In the genomic region with DNA sequence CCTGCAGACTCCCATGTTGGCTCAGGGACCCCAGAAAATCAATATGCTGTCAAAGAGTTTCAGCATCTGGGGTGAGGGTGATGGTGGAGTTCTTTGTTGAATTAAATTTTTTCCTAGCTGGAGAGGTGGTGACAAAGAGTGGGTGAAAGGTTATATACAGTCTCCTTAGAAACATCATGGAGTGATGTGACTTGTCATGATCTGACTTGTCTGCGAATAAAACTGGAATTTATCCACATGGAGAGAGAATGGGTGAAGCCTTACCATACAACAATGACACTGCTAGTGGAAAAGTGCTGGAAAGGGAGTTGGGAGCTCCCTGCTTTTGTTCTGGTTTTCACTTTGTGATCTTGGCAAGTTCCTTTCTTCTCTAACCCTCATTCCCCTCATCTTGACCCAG, we compare ENCODE assay signal across 15 cellular contexts.
DNase-seq lines count a peak whose midpoint lies in the region; ATAC-seq and TF ChIP-seq lines count a peak whose summit lies in the region.
"Had no signal": no experiment of that assay in that cellular context is flagged by ENCODE, and none has a peak within 500 bp of the region (broad histone marks: within the 10 kb centered on the region; RNA-seq: fewer than 3 reads in every experiment).

No MANE protein-coding gene starts in this region.

- TF ChIP-seq POLR2A in stomach (IDR thresholded peaks at IDR 0.05), result no peak
- no peak for TF ChIP-seq POLR2A in gastroesophageal sphincter (IDR thresholded peaks at IDR 0.05)

- no peak overlapping the region for H2BK12ac ChIP-seq in mesenchymal stem cell (ENCODE audit: low read length in 2 of 2)

- intact Hi-C loops in dorsolateral prefrontal cortex (cut with DNase I) (no loop called here), stomach (cut with DNase I; ENCODE audit: low total_unique reads) (no loop called here), left lung (cut with DNase I) (no loop called here)

- H3K9ac ChIP-seq in adipocyte (ENCODE audit: low read length) (peak overlapping the region; percentile 79), mesenchymal stem cell (ENCODE audit: low read length) (no peak overlapping the region)

- H3K4me3 ChIP-seq in adipocyte (ENCODE audit: low read length), result no peak overlapping the region
- no peak overlapping the region for H3K4me3 ChIP-seq in dorsolateral prefrontal cortex
- H3K4me3 ChIP-seq in mesenchymal stem cell (ENCODE audit: insufficient read depth in 1 of 2, low read depth in 1 of 2, low read length in 2 of 2), result no peak overlapping the region
- H3K4me3 ChIP-seq in stomach, result no peak overlapping the region
- no peak overlapping the region for H3K4me3 ChIP-seq in gastroesophageal sphincter
- no peak overlapping the region for H3K4me3 ChIP-seq in left lung

- no CpG with 5 or more reads among the region's 1 CpG for WGBS in mesenchymal stem cell
- WGBS in stomach, 5 donors, result 88 to 96% (median 93%) methylated on average over 1 of the region's 1 CpG
- WGBS in gastroesophageal sphincter (ENCODE audit: low coverage in 1 of 2), 2 donors, result 89 to 95% methylated on average over 1 of the region's 1 CpG

- H3K79me1 ChIP-seq in mesenchymal stem cell (replicated peaks; ENCODE audit: low read length, poor library complexity, severe bottlenecking), result peaks cover 11% of the 10 kb centered on the region

- no peak for TF ChIP-seq EP300 in stomach (IDR thresholded peaks at IDR 0.05)
- no peak for TF ChIP-seq EP300 in gastroesophageal sphincter (IDR thresholded peaks at IDR 0.05)

- H3K4me1 ChIP-seq in adipocyte (ENCODE audit: control insufficient read depth, insufficient read depth, low read length) (peaks cover 50% of the 10 kb centered on the region), mesenchymal stem cell (ENCODE audit: control insufficient read depth, insufficient read depth, low read depth, low read length) (peaks cover 37% of the 10 kb centered on the region), stomach (peaks cover 1 to 26% (median 11%) of the 10 kb centered on the region in 4 donors), gastroesophageal sphincter (peaks cover 4 to 58% (median 31%) of the 10 kb centered on the region in 3 donors), left lung (peaks cover 0 to 3% of the 10 kb centered on the region in 2 donors)

- TF ChIP-seq CTCF in dorsolateral prefrontal cortex (IDR thresholded peaks at IDR 0.05 in 54 of 56, conservative IDR thresholded peaks at IDR 0.05 in 2 of 56; ENCODE audit: low read depth in 1 of 56, partially characterized antibody in 56 of 56), result no peak
- TF ChIP-seq CTCF in stomach (IDR thresholded peaks at IDR 0.05), result no peak
- no peak for TF ChIP-seq CTCF in gastroesophageal sphincter (IDR thresholded peaks at IDR 0.05)
- no peak for TF ChIP-seq CTCF in left lung (IDR thresholded peaks at IDR 0.05)

- no peaks in the 10 kb centered on the region for H3K27me3 ChIP-seq in adipocyte (replicated peaks; ENCODE audit: control insufficient read depth, insufficient read depth, low read length)
- no peaks in the 10 kb centered on the region for H3K27me3 ChIP-seq in dorsolateral prefrontal cortex
- no peaks in the 10 kb centered on the region for H3K27me3 ChIP-seq in mesenchymal stem cell (ENCODE audit: control insufficient read depth in 1 of 2, insufficient read depth in 1 of 2, low read length in 2 of 2)
- no peaks in the 10 kb centered on the region for H3K27me3 ChIP-seq in stomach
- no peaks in the 10 kb centered on the region for H3K27me3 ChIP-seq in gastroesophageal sphincter
- no peaks in the 10 kb centered on the region for H3K27me3 ChIP-seq in left lung

- H3K4ac ChIP-seq in mesenchymal stem cell (ENCODE audit: low read depth in 1 of 2, low read length in 2 of 2), result peak overlapping the region in 1 of 2 experiments; percentile 35

- no peak overlapping the region for H4K91ac ChIP-seq in mesenchymal stem cell (ENCODE audit: low read length)

- H3K9me3 ChIP-seq in adipocyte (ENCODE audit: control insufficient read depth, low read length) (no peaks in the 10 kb centered on the region), mesenchymal stem cell (ENCODE audit: control insufficient read depth, low read length) (peaks cover 13% of the 10 kb centered on the region), stomach (no peaks in the 10 kb centered on the region), gastroesophageal sphincter (peaks cover 0 to 16% (median 0%) of the 10 kb centered on the region in 3 donors), left lung (peaks cover 0 to 9% of the 10 kb centered on the region in 2 donors)

- H3K4me2 ChIP-seq in mesenchymal stem cell (ENCODE audit: low read length, poor library complexity, severe bottlenecking), result no peak overlapping the region

- no peak overlapping the region for H3K14ac ChIP-seq in mesenchymal stem cell (ENCODE audit: low read length in 2 of 2)

- H2BK5ac ChIP-seq in mesenchymal stem cell (ENCODE audit: low read depth, low read length, poor library complexity, severe bottlenecking), result no peak overlapping the region

- H3K18ac ChIP-seq in mesenchymal stem cell (ENCODE audit: low read depth in 1 of 2, low read length in 2 of 2), result no peak overlapping the region

- no peak overlapping the region for H2AFZ ChIP-seq in mesenchymal stem cell (ENCODE audit: low read depth, low read length)

- H3K27ac ChIP-seq in dorsolateral prefrontal cortex (peak overlapping the region in 43 of 59 donors; percentile 1 to 91 (median 67)), mesenchymal stem cell (ENCODE audit: low read length, poor library complexity, severe bottlenecking) (no peak overlapping the region), temporal lobe (ENCODE audit: low read depth, low read length) (peak overlapping the region; percentile 69), stomach (no peak overlapping the region), gastroesophageal sphincter (peak overlapping the region in 2 of 4 donors; percentile 72 to 75), left lung (no peak overlapping the region)
- H3K27ac ChIP-seq: HL-60 had no signal

- H2BK120ac ChIP-seq in mesenchymal stem cell (ENCODE audit: low read depth, low read length), result no peak overlapping the region

- H2BK15ac ChIP-seq in mesenchymal stem cell (ENCODE audit: low read depth, poor library complexity, severe bottlenecking), result no peak overlapping the region

- H2AK5ac ChIP-seq in mesenchymal stem cell (ENCODE audit: low read length, severe bottlenecking), result peak overlapping the region; percentile 97

- no peak for DNase-seq in adipocyte (ENCODE audit: low read depth)
- DNase-seq in dorsolateral prefrontal cortex, result no peak
- DNase-seq in mesenchymal stem cell, result no peak
- DNase-seq in stomach, result no peak
- DNase-seq in left lung, result no peak
- DNase-seq: CD4-positive, alpha-beta T cell; H9; NCI-H187; NCI-H345; NCI-H69; OCI-M1; SHP77 treated with DMSO at 0.1 percent for 48 hours had no signal

- H3K23ac ChIP-seq in mesenchymal stem cell (ENCODE audit: low read length in 2 of 2), result no peak overlapping the region

- no peak overlapping the region for H4K8ac ChIP-seq in mesenchymal stem cell (ENCODE audit: low read length)

- H3K36me3 ChIP-seq in adipocyte (ENCODE audit: control insufficient read depth, insufficient read depth, low read length, severe bottlenecking) (no peaks in the 10 kb centered on the region), mesenchymal stem cell (ENCODE audit: control insufficient read depth in 1 of 2, insufficient read depth in 2 of 2, low read depth in 1 of 2, low read length in 2 of 2) (peaks cover 0 to 8% of the 10 kb centered on the region in 2 experiments), stomach (peaks cover 0 to 14% (median 0%) of the 10 kb centered on the region in 4 donors), gastroesophageal sphincter (peaks cover 0 to 22% of the 10 kb centered on the region in 2 donors), left lung (no peaks in the 10 kb centered on the region)

- ATAC-seq in gastroesophageal sphincter, result no peak
- ATAC-seq in left lung, result no peak

Comparison
In these comparisons a context has a peak if more than half of its experiments do, and no peak if none do; other contexts are left out.
1. H3K27ac ChIP-seq: peak in dorsolateral prefrontal cortex (43 of 59) and temporal lobe (single experiment); none in mesenchymal stem cell (single experiment), stomach (0 of 5) and left lung (0 of 2).